Comparison of ENCODE assay signal across 25 cellular contexts in genomic region chr4:168972601-168973000, GRCh38.
"Had no signal": no experiment of that assay in that cellular context is flagged by ENCODE, and none has a peak within 500 bp of the region (broad histone marks: within the 10 kb centered on the region; RNA-seq: fewer than 3 reads in every experiment).

No MANE protein-coding gene starts in this region.

- H3K27me3 Mint-ChIP-seq: dendritic cell treated with granulocyte-macrophage colony-stimulating factor and Interleukin-4, amounts not matched to agents 40 ng/mL and 50 ng/mL, for 4 days; effector memory CD8-positive, alpha-beta T cell; naive B cell; naive thymus-derived CD8-positive, alpha-beta T cell had no signal

- H3K9me3 Mint-ChIP-seq: dendritic cell treated with granulocyte-macrophage colony-stimulating factor and Interleukin-4, amounts not matched to agents 40 ng/mL and 50 ng/mL, for 4 days had no signal

- ATAC-seq: effector memory CD8-positive, alpha-beta T cell; foreskin keratinocyte; heart right ventricle; left cardiac atrium; left lung; left ventricle myocardium superior; lower lobe of right lung; mucosa of descending colon; naive thymus-derived CD8-positive, alpha-beta T cell had no signal

- DNase-seq: colonic mucosa; cortex of kidney; effector CD8-positive, alpha-beta T cell; effector memory CD8-positive, alpha-beta T cell; endodermal cell; foreskin keratinocyte; glutamatergic neuron; head of caudate nucleus; heart right ventricle; hippocampal formation; left cardiac atrium; left lung; left ventricle myocardium superior; lower lobe of right lung; mesenchymal stem cell; mucosa of descending colon; naive B cell; naive thymus-derived CD8-positive, alpha-beta T cell had no signal

- H3K27me3 ChIP-seq: colonic mucosa, esophagus muscularis mucosa, foreskin keratinocyte, heart right ventricle, left lung had no signal

- H3K36me3 ChIP-seq: colonic mucosa had no signal

- H3K4me1 ChIP-seq: colonic mucosa, esophagus muscularis mucosa, foreskin keratinocyte, heart right ventricle, left lung, lower lobe of right lung had no signal

- FAIRE-seq: endometrium, frontal cortex, islet of Langerhans, keratinocyte had no signal

- H3K9me3 ChIP-seq: colonic mucosa, esophagus muscularis mucosa had no signal

- H3K4me3 ChIP-seq: colonic mucosa, esophagus muscularis mucosa, heart right ventricle, left lung, lower lobe of right lung, mucosa of descending colon had no signal

- H3K27ac Mint-ChIP-seq: dendritic cell treated with granulocyte-macrophage colony-stimulating factor and Interleukin-4, amounts not matched to agents 40 ng/mL and 50 ng/mL, for 4 days; effector memory CD8-positive, alpha-beta T cell; endodermal cell; mesothelial cell of epicardium; naive B cell; naive thymus-derived CD8-positive, alpha-beta T cell had no signal

- H3K4me1 Mint-ChIP-seq: endodermal cell; mesothelial cell of epicardium; naive B cell; naive thymus-derived CD8-positive, alpha-beta T cell had no signal

- H3K4me3 Mint-ChIP-seq: dendritic cell treated with granulocyte-macrophage colony-stimulating factor and Interleukin-4, amounts not matched to agents 40 ng/mL and 50 ng/mL, for 4 days; effector memory CD8-positive, alpha-beta T cell; endodermal cell; mesothelial cell of epicardium; naive B cell; naive thymus-derived CD8-positive, alpha-beta T cell had no signal

- H3K27ac ChIP-seq: colonic mucosa, esophagus muscularis mucosa, foreskin keratinocyte, heart right ventricle, left lung, lower lobe of right lung had no signal
